ENCODE assay signal across 11 cellular contexts in the genomic region with DNA sequence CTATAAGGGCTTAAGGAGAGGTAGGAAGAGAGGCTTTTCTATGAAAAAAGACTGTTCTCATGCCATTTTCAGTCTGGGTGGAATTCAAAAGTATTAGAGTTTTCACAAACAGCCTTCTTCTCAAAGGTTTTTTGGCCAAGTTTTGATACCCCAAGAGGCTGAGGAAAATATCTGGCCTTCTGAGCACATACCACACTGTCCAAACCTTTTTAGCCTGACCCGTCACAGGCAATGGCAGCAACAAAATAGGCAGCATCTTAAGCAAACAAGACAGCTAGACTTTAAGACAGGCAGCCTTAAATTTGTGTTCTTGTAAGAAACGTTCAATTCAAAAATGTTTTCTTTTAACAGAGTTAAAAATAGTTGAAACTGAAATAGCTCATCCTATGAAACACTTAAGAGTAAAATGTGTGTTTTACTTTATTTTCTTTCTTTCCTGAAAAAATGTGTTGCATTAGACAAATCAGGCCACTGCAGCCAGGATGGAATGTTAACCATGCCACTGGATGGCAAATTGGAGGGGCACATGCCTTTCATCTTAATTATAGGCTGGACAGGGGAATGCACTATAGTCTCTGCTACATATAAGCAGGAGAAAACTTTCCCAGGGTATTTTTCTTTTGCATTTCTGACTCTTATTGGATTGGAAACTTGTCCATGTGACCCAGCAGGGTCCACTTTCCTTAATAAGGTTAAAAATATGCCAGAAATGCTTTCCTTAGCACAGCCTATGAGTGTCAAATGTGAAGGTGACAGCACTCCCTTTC.
DNase-seq lines count a peak whose midpoint lies in the region; FAIRE-seq and TF ChIP-seq lines count a peak whose summit lies in the region.
"Had no signal": no experiment of that assay in that cellular context is flagged by ENCODE, and none has a peak within 500 bp of the region (broad histone marks: within the 10 kb centered on the region; RNA-seq: fewer than 3 reads in every experiment).

No MANE protein-coding gene starts in this region.

- H2AFZ ChIP-seq in ACC112 (ENCODE audit: low read length, unreplicated experiment), result peak overlapping the region; percentile 61

- no peak for FAIRE-seq in HTR-8/SVneo (lab: Jason Lieb, UNC)

- H3K36me3 ChIP-seq in ACC112 (ENCODE audit: insufficient read depth, low read length) (no peaks in the 10 kb centered on the region), spleen (no peaks in the 10 kb centered on the region)

- H3K4me3 ChIP-seq in ACC112 (ENCODE audit: low read depth, low read length), result peak overlapping the region; percentile 44; the same call in 1 of the 2 replicates
- H3K4me3 ChIP-seq in spleen, result no peak overlapping the region

- no peak for TF ChIP-seq POLR2A in spleen (IDR thresholded peaks at IDR 0.05)

- no peak for TF ChIP-seq CTCF in spleen (IDR thresholded peaks at IDR 0.05 in 8 of 11, conservative IDR thresholded peaks at IDR 0.05 in 3 of 11)
- TF ChIP-seq CTCF in GM10266 (IDR thresholded peaks at IDR 0.05; ENCODE audit: control insufficient read depth, insufficient read depth, low read depth, missing control alignments), result no peak

- intact Hi-C loops in spleen (cut with DNase I; ENCODE audit: low total_unique reads), result no loop called here

- no peaks in the 10 kb centered on the region for H3K27me3 ChIP-seq in ACC112 (ENCODE audit: insufficient read depth, low read length)
- no peaks in the 10 kb centered on the region for H3K27me3 ChIP-seq in spleen (replicated peaks in 1 of 7)

- H3K79me2 ChIP-seq in ACC112 (ENCODE audit: control insufficient read depth, insufficient read depth, low read length, unreplicated experiment), result no peaks in the 10 kb centered on the region

- peak overlapping the region; percentile 93 for H3K27ac ChIP-seq in ACC112 (ENCODE audit: low read depth, low read length)
- no peak overlapping the region for H3K27ac ChIP-seq in spleen

- H3K4me1 ChIP-seq in ACC112 (ENCODE audit: control insufficient read depth, insufficient read depth, low read length, unreplicated experiment) (peaks cover 69% of the 10 kb centered on the region), spleen (no peaks in the 10 kb centered on the region)

- WGBS in spleen, 5 donors, result 64 to 80% (median 65%) methylated on average over 2 of the region's 2 CpGs

- DNase-seq in HTR-8/SVneo (ENCODE audit: insufficient read length, low spot score) (peak; percentile 21), astrocyte of the hippocampus (ENCODE audit: low read depth, low spot score) (peak; percentile 84), kidney tubule cell (ENCODE audit: low spot score) (peak; percentile 71), middle frontal gyrus (ENCODE audit: extremely low spot score, low spot score) (no peak), spleen (no peak), GM10266 (ENCODE audit: extremely low spot score) (no peak), D341Med (ENCODE audit: low spot score) (no peak)
- DNase-seq: activated CD4-positive, alpha-beta T cell treated with anti-CD3 and anti-CD28 coated beads, Interleukin-2, amount 10 ng/mL, durations not matched to agents 24 days and 14 days; DND-41; stimulated activated naive B cell treated with anti-CD40 and anti-IgM and Interleukin-4, amounts not matched to agents 10 μg/mL and 1 μg/mL and 100 μg/mL, for 72 hours had no signal

- no peaks in the 10 kb centered on the region for H3K9me3 ChIP-seq in spleen

Comparison
In these comparisons a context has a peak if more than half of its experiments do, and no peak if none do; other contexts are left out.
1. DNase-seq: peak in HTR-8/SVneo (single experiment), astrocyte of the hippocampus (single experiment) and kidney tubule cell (single experiment); none in middle frontal gyrus (single experiment), spleen (single experiment), GM10266 (single experiment) and D341Med (single experiment).